In the genomic region with DNA sequence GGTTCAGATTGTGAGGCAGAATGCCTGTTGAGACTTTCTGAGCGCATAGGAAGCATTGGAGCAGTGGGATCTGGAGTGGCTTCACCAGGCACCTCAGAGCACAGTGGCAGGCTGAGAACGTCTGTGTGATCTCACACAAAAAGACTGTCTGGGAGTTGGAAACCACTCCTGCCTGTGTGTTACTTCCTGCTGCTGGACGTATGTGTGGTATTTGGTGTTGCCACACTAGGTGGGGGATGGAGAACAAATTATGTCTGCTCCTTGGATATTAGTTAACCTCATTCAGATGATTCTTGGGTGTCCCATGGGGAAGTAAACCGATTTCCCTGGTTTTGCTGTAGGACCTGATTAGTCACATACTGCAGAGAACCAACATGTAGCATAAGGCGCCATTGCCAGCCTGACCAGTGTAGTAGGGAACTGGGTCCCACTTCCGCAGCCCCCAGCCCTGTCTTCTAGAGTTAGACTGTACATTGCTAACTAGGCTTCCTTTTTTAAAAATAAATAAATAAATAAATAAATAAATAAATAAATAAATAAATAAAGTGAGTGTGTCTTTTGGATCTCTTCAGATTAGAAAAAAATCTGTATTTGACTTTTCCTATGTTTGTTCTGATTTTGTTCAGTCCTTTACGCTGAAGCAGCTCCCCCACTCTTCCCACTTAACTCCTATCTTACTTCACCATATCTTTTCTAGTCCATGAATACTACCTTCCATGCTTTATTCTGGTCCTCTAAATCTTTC, we compare ENCODE assay signal across 9 cellular contexts. TPM values are rescaled to one million over a fixed set of nuclear protein-coding genes. Genes with fewer than 3 reads are reported as not detected.
DNase-seq lines count a peak whose midpoint lies in the region; ATAC-seq and TF ChIP-seq lines count a peak whose summit lies in the region.
"Had no signal": no experiment of that assay in that cellular context is flagged by ENCODE, and none has a peak within 500 bp of the region (broad histone marks: within the 10 kb centered on the region; RNA-seq: fewer than 3 reads in every experiment).

No MANE protein-coding gene starts in this region.

- H3K4me3 ChIP-seq in fibroblast of pulmonary artery (replicated peaks; ENCODE audit: low read depth, low read length) = peak overlapping the region; percentile 13

- peak overlapping the region; percentile 60 for H3K27ac Mint-ChIP-seq in type B pancreatic cell
- H3K27ac Mint-ChIP-seq: B cell had no signal

- ATAC-seq in HG02623 (IDR thresholded peaks at IDR 0.05; ENCODE audit: unreplicated experiment) = no peak

- no peak overlapping the region for H3K4me3 Mint-ChIP-seq in type B pancreatic cell
- H3K4me3 Mint-ChIP-seq: B cell had no signal

- DNase-seq in NCI-H510A treated with DMSO at 0.1 percent for 48 hours (lab: John Stamatoyannopoulos, UW) (peak; percentile 36), NCI-H510A (lab: John Stamatoyannopoulos, UW) (no peak), RPMI7951 (ENCODE audit: low read depth) (peak; percentile 94), fibroblast of pulmonary artery (ENCODE audit: low read depth) (peak; percentile 95), type B pancreatic cell (ENCODE audit: extremely low spot score, unreplicated experiment) (no peak), NCI-H2196 treated with DMSO at 0.1 percent for 48 hours (lab: John Stamatoyannopoulos, UW; ENCODE audit: unreplicated experiment) (no peak), superior temporal gyrus (ENCODE audit: extremely low spot score) (no peak)

- TF ChIP-seq CTCF in fibroblast of pulmonary artery (IDR thresholded peaks at IDR 0.05; ENCODE audit: low read length, missing control alignments) (no peak), type B pancreatic cell (conservative IDR thresholded peaks at IDR 0.05) (no peak)

- no peaks in the 10 kb centered on the region for H3K27me3 Mint-ChIP-seq in type B pancreatic cell
- H3K27me3 Mint-ChIP-seq: B cell had no signal

- peaks cover 18% of the 10 kb centered on the region for H3K36me3 Mint-ChIP-seq in type B pancreatic cell

- H3K4me1 Mint-ChIP-seq in type B pancreatic cell (ENCODE audit: unreplicated experiment) = peaks cover 64% of the 10 kb centered on the region

- H3K9me3 Mint-ChIP-seq in type B pancreatic cell = no peaks in the 10 kb centered on the region

RNA-seq across cellular contexts. Expression of a gene that starts 26.9 kb away (rescaled TPM):
- 106 and 112 TPM in 2 replicates for total RNA-seq in RPMI7951 (2014; rRNA removed; shearing (Covaris generic))
- 34.9 and 59.3 TPM in 2 replicates for total RNA-seq in type B pancreatic cell (ENCODE audit: low replicate concordance)

Comparison
In these comparisons a context has a peak if more than half of its experiments do, and no peak if none do; other contexts are left out.
1. DNase-seq: peak in NCI-H510A treated with DMSO at 0.1 percent for 48 hours (single experiment), RPMI7951 (single experiment) and fibroblast of pulmonary artery (single experiment); none in NCI-H510A (single experiment), type B pancreatic cell (single experiment), NCI-H2196 treated with DMSO at 0.1 percent for 48 hours (single experiment) and superior temporal gyrus (single experiment).